10 cellular contexts compared by ENCODE assay signal in genomic region chr3:32010699-32011098, GRCh38. TPM values are rescaled to one million over a fixed set of nuclear protein-coding genes. Genes with fewer than 3 reads are reported as not detected.
DNase-seq lines count a peak whose midpoint lies in the region; ATAC-seq, FAIRE-seq and TF ChIP-seq lines count a peak whose summit lies in the region.
"Not testable (repeated sequence)": the region's sequence is repeated elsewhere in the genome, so short reads cannot be mapped to it uniquely, and the experiment has no call there.
"Had no signal": no experiment of that assay in that cellular context is flagged by ENCODE, and none has a peak within 500 bp of the region (broad histone marks: within the 10 kb centered on the region; RNA-seq: fewer than 3 reads in every experiment).

No MANE protein-coding gene starts in this region.

- H3K79me2 ChIP-seq in DOHH2 (ENCODE audit: control insufficient read depth, low read length); H1 (ENCODE audit: control insufficient read depth in 1 of 2, insufficient read depth in 2 of 2, low read length in 2 of 2); HepG2 (ENCODE audit: insufficient read depth, low read length): not testable (repeated sequence)

- H3K14ac ChIP-seq in H1 (ENCODE audit: insufficient read length), result not testable (repeated sequence)

- not testable (repeated sequence) for H3K4me3 ChIP-seq in DOHH2 (ENCODE audit: low read length); H1 (ENCODE audit: extremely low read depth in 1 of 4, insufficient read depth in 2 of 4, low read depth in 3 of 4, low read length in 4 of 4); HepG2 (replicated peaks in 1 of 3; ENCODE audit: insufficient read depth in 1 of 3, low read depth in 2 of 3, low read length in 3 of 3)

- not testable (repeated sequence) for H4K20me1 ChIP-seq in DOHH2 (ENCODE audit: control insufficient read depth, insufficient read depth, low read depth, low read length); H1 (replicated peaks in 1 of 2; ENCODE audit: control insufficient read depth in 1 of 2, insufficient read depth in 2 of 2, low read length in 2 of 2); HepG2 (ENCODE audit: insufficient read depth, low read length)

- H3K27ac ChIP-seq in DOHH2 (ENCODE audit: low read depth, low read length); H1 (ENCODE audit: low read depth, low read length); HepG2 (ENCODE audit: extremely low read length, insufficient read depth, low read length): not testable (repeated sequence)

- H3K23ac ChIP-seq in H1 (ENCODE audit: insufficient read length), result not testable (repeated sequence)

- H4K8ac ChIP-seq in H1 (ENCODE audit: extremely low read depth, insufficient read depth, low read length), result not testable (repeated sequence)

- not testable (repeated sequence) for H3K18ac ChIP-seq in H1 (ENCODE audit: extremely low read depth, low read length)

- H4K91ac ChIP-seq in H1 (replicated peaks; ENCODE audit: insufficient read length, low read length), result not testable (repeated sequence)

- TF ChIP-seq EP300 in Ishikawa (IDR thresholded peaks at IDR 0.05; ENCODE audit: borderline replicate concordance); H1 (IDR thresholded peaks at IDR 0.05; ENCODE audit: borderline replicate concordance in 1 of 2, low read depth in 2 of 2, low read length in 2 of 2); HepG2 (IDR thresholded peaks at IDR 0.05; ENCODE audit: low read depth in 2 of 2, low read length in 2 of 2); HepG2 (CRISPR knock-in tag; IDR thresholded peaks at IDR 0.05; ENCODE audit: borderline replicate concordance): not testable (repeated sequence)

- peaks cover 27% of the 10 kb centered on the region for H3K4me1 ChIP-seq in DOHH2 (ENCODE audit: control insufficient read depth, low read length)
- H3K4me1 ChIP-seq in H1 (replicated peaks in 1 of 4; ENCODE audit: control insufficient read depth in 3 of 4, insufficient read depth in 4 of 4, low read length in 3 of 4); HepG2 (ENCODE audit: insufficient read depth, low read length): not testable (repeated sequence)

- not testable (repeated sequence) for H3K23me2 ChIP-seq in H1 (ENCODE audit: low read depth, low read length)

- H3K27me3 Mint-ChIP-seq in WTC11 (ENCODE audit: low read depth); stimulated activated naive B cell treated with anti-CD40 and anti-IgM and Interleukin-4, amounts not matched to agents 10 μg/mL and 1 μg/mL and 100 μg/mL, for 72 hours: not testable (repeated sequence)
- peaks cover 15% of the 10 kb centered on the region for H3K27me3 Mint-ChIP-seq in activated CD4-positive, alpha-beta memory T cell treated with anti-CD3 and anti-CD28 coated beads for 36 hours

- H2AK5ac ChIP-seq in H1 (ENCODE audit: low read depth, low read length), result not testable (repeated sequence)

- TF ChIP-seq CTCF in DOHH2 (IDR thresholded peaks at IDR 0.05; ENCODE audit: low read depth, low read length, poor library complexity, severe bottlenecking) (peak; percentile 43), H1 (IDR thresholded peaks at IDR 0.05; ENCODE audit: control extremely low read depth in 1 of 3, insufficient read depth in 1 of 3, low read depth in 1 of 3, low read length in 3 of 3) (peak in 2 of 3 experiments; percentile 19 to 26; a peak in 2 of 4 replicates), HepG2 (CRISPR knock-in tag; IDR thresholded peaks at IDR 0.05) (peak; percentile 49)
- TF ChIP-seq CTCF in WTC11 (IDR thresholded peaks at IDR 0.05), result not testable (repeated sequence)

- not testable (repeated sequence) for H3K79me1 ChIP-seq in H1 (ENCODE audit: low read depth, low read length)

- H3K36me3 ChIP-seq in DOHH2 (ENCODE audit: control insufficient read depth, low read length); H1 (ENCODE audit: control insufficient read depth in 2 of 4, insufficient read depth in 4 of 4, low read length in 3 of 4); HepG2 (replicated peaks in 1 of 2; ENCODE audit: control insufficient read depth in 1 of 2, insufficient read depth in 2 of 2, low read length in 2 of 2): not testable (repeated sequence)

- H2BK5ac ChIP-seq in H1 (ENCODE audit: low read depth, low read length), result not testable (repeated sequence)

- not testable (repeated sequence) for H3K9me3 ChIP-seq in DOHH2 (ENCODE audit: control insufficient read depth, insufficient read depth, low read length); H1 (ENCODE audit: insufficient read depth in 2 of 2, low read depth in 1 of 2, low read length in 1 of 2); HepG2 (ENCODE audit: low read length)

- 86% methylated on average over 6 of the region's 7 CpGs; no CpG with 5 or more reads in 1 of the 2 experiments for WGBS in H1 (ENCODE audit: extremely low coverage in 1 of 2, insufficient coverage in 1 of 2, insufficient read length in 1 of 2, insufficient replicate concordance in 2 of 2, low coverage in 1 of 2, low lambda C conversion rate in 2 of 2, missing lambda C conversion rate in 1 of 2), 2 experiments
- 54% methylated on average over 4 of the region's 7 CpGs for WGBS in HepG2 (ENCODE audit: low lambda C conversion rate)

- TF ChIP-seq RAD21 in Ishikawa (IDR thresholded peaks at IDR 0.05; ENCODE audit: low read depth), result peak; percentile 52
- peak; percentile 38 to 52 for TF ChIP-seq RAD21 in H1 (IDR thresholded peaks at IDR 0.05 in 1 of 2, conservative IDR thresholded peaks at IDR 0.05 in 1 of 2; ENCODE audit: low read depth in 2 of 2, low read length in 2 of 2)
- not testable (repeated sequence) for TF ChIP-seq RAD21 in HepG2 (CRISPR knock-in tag; IDR thresholded peaks at IDR 0.05)

- not testable (repeated sequence) for ATAC-seq in WTC11; HepG2; stimulated activated naive B cell treated with anti-CD40 and anti-IgM and Interleukin-4, amounts not matched to agents 10 μg/mL and 1 μg/mL and 100 μg/mL, for 72 hours (replicated peaks)

- POLR2A ChIA-PET in WTC11 (lab: Charles Lee); activated CD4-positive, alpha-beta memory T cell treated with anti-CD3 and anti-CD28 coated beads for 36 hours (lab: Charles Lee); H1 (lab: Charles Lee; ENCODE audit: partially characterized antibody); HepG2 (lab: Yijun Ruan, JAX): not testable (repeated sequence)

- in situ Hi-C loops in HepG2 (cut with HindIII; ENCODE audit: extremely low pct_ligation_motif_present, low pct_unique_long_range_greater_than_20kb), result not testable (repeated sequence)

- H3K56ac ChIP-seq in H1 (replicated peaks; ENCODE audit: insufficient read length, low read depth, low read length), result not testable (repeated sequence)

- not testable (repeated sequence) for H2BK120ac ChIP-seq in H1 (replicated peaks; ENCODE audit: low read depth, low read length)

- not testable (repeated sequence) for H2BK20ac ChIP-seq in H1 (ENCODE audit: low read length)

- peak; percentile 5 for DNase-seq in NCI-H82 (lab: John Stamatoyannopoulos, UW)
- DNase-seq in WTC11 (ENCODE audit: low spot score), result peak; percentile 41
- peak; percentile 42 for DNase-seq in activated CD4-positive, alpha-beta memory T cell treated with anti-CD3 and anti-CD28 coated beads for 36 hours
- peak in 1 of 2 experiments; percentile 62 for DNase-seq in H1 (ENCODE audit: low read depth in 1 of 2, low spot score in 2 of 2)
- DNase-seq in HepG2 (ENCODE audit: low spot score); stimulated activated naive B cell treated with anti-CD40 and anti-IgM and Interleukin-4, amounts not matched to agents 10 μg/mL and 1 μg/mL and 100 μg/mL, for 72 hours: not testable (repeated sequence)

- not testable (repeated sequence) for H3K27ac Mint-ChIP-seq in WTC11; activated CD4-positive, alpha-beta memory T cell treated with anti-CD3 and anti-CD28 coated beads for 36 hours
- H3K27ac Mint-ChIP-seq in stimulated activated naive B cell treated with anti-CD40 and anti-IgM and Interleukin-4, amounts not matched to agents 10 μg/mL and 1 μg/mL and 100 μg/mL, for 72 hours, result peak overlapping the region; percentile 47

- H2AFZ ChIP-seq in H1 (ENCODE audit: low read length); HepG2 (ENCODE audit: low read length): not testable (repeated sequence)

- H3K4me3 Mint-ChIP-seq in WTC11; activated CD4-positive, alpha-beta memory T cell treated with anti-CD3 and anti-CD28 coated beads for 36 hours; stimulated activated naive B cell treated with anti-CD40 and anti-IgM and Interleukin-4, amounts not matched to agents 10 μg/mL and 1 μg/mL and 100 μg/mL, for 72 hours: not testable (repeated sequence)

- not testable (repeated sequence) for H3K4ac ChIP-seq in H1 (replicated peaks; ENCODE audit: insufficient read length, low read depth, low read length)

- peaks cover 28% of the 10 kb centered on the region for H3K36me3 Mint-ChIP-seq in WTC11
- not testable (repeated sequence) for H3K36me3 Mint-ChIP-seq in activated CD4-positive, alpha-beta memory T cell treated with anti-CD3 and anti-CD28 coated beads for 36 hours
- peaks cover 4 to 27% of the 10 kb centered on the region in 2 donors for H3K36me3 Mint-ChIP-seq in stimulated activated naive B cell treated with anti-CD40 and anti-IgM and Interleukin-4, amounts not matched to agents 10 μg/mL and 1 μg/mL and 100 μg/mL, for 72 hours

- not testable (repeated sequence) for TF ChIP-seq POLR2A in H1 (IDR thresholded peaks at IDR 0.05; ENCODE audit: control extremely low read depth in 1 of 2, low read depth in 2 of 2, low read length in 2 of 2); HepG2 (IDR thresholded peaks at IDR 0.05; ENCODE audit: insufficient read depth in 1 of 2, low read depth in 2 of 2, low read length in 2 of 2)

- not testable (repeated sequence) for H3K9ac ChIP-seq in H1 (replicated peaks in 1 of 4; ENCODE audit: extremely low read depth in 1 of 4, low read depth in 3 of 4, low read length in 3 of 4); HepG2 (ENCODE audit: insufficient read depth, low read depth, low read length)

- peaks cover 43% of the 10 kb centered on the region for H3K9me3 Mint-ChIP-seq in WTC11
- H3K9me3 Mint-ChIP-seq in activated CD4-positive, alpha-beta memory T cell treated with anti-CD3 and anti-CD28 coated beads for 36 hours; stimulated activated naive B cell treated with anti-CD40 and anti-IgM and Interleukin-4, amounts not matched to agents 10 μg/mL and 1 μg/mL and 100 μg/mL, for 72 hours: not testable (repeated sequence)

- not testable (repeated sequence) for BruUV-seq in HepG2 (replicated peaks; lab: Mats Ljungman, UMichigan)

- H3K4me2 ChIP-seq in DOHH2 (ENCODE audit: low read length), result peak overlapping the region; percentile 60
- not testable (repeated sequence) for H3K4me2 ChIP-seq in H1 (ENCODE audit: insufficient read depth in 1 of 2, low read depth in 2 of 2, low read length in 2 of 2); HepG2 (ENCODE audit: low read depth, low read length)

- not testable (repeated sequence) for H3K27me3 ChIP-seq in DOHH2 (ENCODE audit: control insufficient read depth, low read length); H1 (replicated peaks in 1 of 4; ENCODE audit: control insufficient read depth in 3 of 4, extremely low read depth in 1 of 4, insufficient read depth in 3 of 4, low read length in 3 of 4); HepG2 (ENCODE audit: control insufficient read depth in 1 of 2, insufficient read depth in 2 of 2, low read length in 2 of 2)

- intact Hi-C loops in activated CD4-positive, alpha-beta memory T cell treated with anti-CD3 and anti-CD28 coated beads for 36 hours (cut with micrococcal nuclease); HepG2 (cut with micrococcal nuclease; ENCODE audit: unreplicated experiment): not testable (repeated sequence)

- not testable (repeated sequence) for FAIRE-seq in H1 (lab: Jason Lieb, UNC); HepG2 (lab: Jason Lieb, UNC)

- not testable (repeated sequence) for H3K4me1 Mint-ChIP-seq in WTC11; activated CD4-positive, alpha-beta memory T cell treated with anti-CD3 and anti-CD28 coated beads for 36 hours (ENCODE audit: low read depth)
- H3K4me1 Mint-ChIP-seq in stimulated activated naive B cell treated with anti-CD40 and anti-IgM and Interleukin-4, amounts not matched to agents 10 μg/mL and 1 μg/mL and 100 μg/mL, for 72 hours, result peaks cover 18 to 20% of the 10 kb centered on the region in 2 donors

- not testable (repeated sequence) for H2BK12ac ChIP-seq in H1 (ENCODE audit: low read depth, low read length)

- not testable (repeated sequence) for H4K5ac ChIP-seq in H1 (ENCODE audit: insufficient read length, low read depth, low read length)

- CTCF ChIA-PET in WTC11 (lab: Charles Lee), result interaction anchor here (0.6 to 2.0 kb wide), 2 partner anchors 8 to 194 kb away, joined by 3 to 6 read pairs; no protein-coding TSS in a partner anchor
- CTCF ChIA-PET in activated CD4-positive, alpha-beta memory T cell treated with anti-CD3 and anti-CD28 coated beads for 36 hours (lab: Charles Lee), result interaction anchor here (0.9 to 1.3 kb wide), 2 partner anchors 7 to 13 kb away, joined by 3 read pairs; no protein-coding TSS in a partner anchor
- CTCF ChIA-PET in H1 (lab: Charles Lee; ENCODE audit: partially characterized antibody), result interaction anchor here (0.6 to 3.2 kb wide), 7 partner anchors 8 to 133 kb away, joined by 3 to 17 read pairs (median 4); partner anchors contain the start of gene ZNF860
- CTCF ChIA-PET in HepG2 (lab: Yijun Ruan, JAX; ENCODE audit: low intra/inter-chr PET ratio, low total read pairs), result not testable (repeated sequence)

- not testable (repeated sequence) for H3F3A ChIP-seq in DOHH2 (ENCODE audit: control insufficient read depth, insufficient read depth)

- not testable (repeated sequence) for H3K9me2 ChIP-seq in DOHH2 (replicated peaks; ENCODE audit: control insufficient read depth, low read length)

- not testable (repeated sequence) for H2BK15ac ChIP-seq in H1 (ENCODE audit: low read length)

RNA-seq across cellular contexts. Expression of gene ZNF860, which starts 29.1 kb away (rescaled TPM):
- total RNA-seq in WTC11 (2021) (6.4 to 6.7 TPM (median 6.5 TPM) in 3 replicates), HepG2 (2016; rRNA removed; fragmentation: Illumina TruSeq; extraction: Trizol) (0.55 and 0.66 TPM in 2 replicates)
- total RNA-seq in activated CD4-positive, alpha-beta memory T cell treated with anti-CD3 and anti-CD28 coated beads for 36 hours, result under 1 TPM in 1 of 2 experiments, not detected in 1; 0.19 TPM
- total RNA-seq in H1 (2021; fragmentation: NEBNext Ultra II Directional; extraction: Animal tissue kit (Norgen Biotek cat#: 25700)), result 8.6 and 9.8 TPM in 2 replicates
- polyA plus RNA-seq in H1 (2011; rRNA removed) (1.9 and 3.2 TPM in 2 replicates), HepG2 (2011; rRNA removed) (0.51 and 0.73 TPM in 2 replicates)
- polyA plus RNA-seq in H1 (2011; cell fraction: cytosol; rRNA removed), result 3.3 TPM
- 4.8 TPM for polyA plus RNA-seq in H1 (2011; cell fraction: nucleus; rRNA removed)
- 2.9 to 4.5 TPM (median 3.8 TPM) in 4 replicates for polyA plus RNA-seq in H1 (2012, experiment 1 of 2)
- polyA plus RNA-seq in H1 (2012, experiment 2 of 2), result 0.28 TPM
- 5.4 TPM for polyA plus RNA-seq in H1 (2013, experiment 1 of 2)
- polyA plus RNA-seq in H1 (2013, experiment 2 of 2), result 5.2 TPM
- polyA minus RNA-seq in H1 (2011; rRNA and poly(A)+ RNA removed), result 12.2 and 15.0 TPM in 2 replicates
- polyA minus RNA-seq in H1 (2011; cell fraction: cytosol; rRNA and poly(A)+ RNA removed), result 6.0 TPM
- polyA minus RNA-seq in H1 (2011; cell fraction: nucleus; rRNA and poly(A)+ RNA removed), result 17.2 TPM
- total RNA-seq in HepG2 (2016; cell fraction: cytosol; rRNA removed; fragmentation: Illumina TruSeq; extraction: Trizol; ENCODE audit: low read depth), result not detected in 2 replicates
- total RNA-seq in HepG2 (2016; cell fraction: insoluble cytoplasmic fraction; rRNA removed; fragmentation: Illumina TruSeq; extraction: Trizol), result 0.54 TPM in 2 replicates
- 0.28 and 0.53 TPM in 2 replicates for total RNA-seq in HepG2 (2016; cell fraction: membrane; rRNA removed; fragmentation: Illumina TruSeq; extraction: Trizol)
- 0.63 and 1.2 TPM in 2 replicates for total RNA-seq in HepG2 (2016; cell fraction: nucleus; rRNA removed; fragmentation: Illumina TruSeq; extraction: Trizol)
- 0.31 and 0.36 TPM in 2 replicates for polyA plus RNA-seq in HepG2 (2011; cell fraction: cytosol; rRNA removed)
- polyA plus RNA-seq in HepG2 (2011; cell fraction: nucleus; rRNA removed), result 0.37 and 0.59 TPM in 2 replicates
- 0.23 and 0.52 TPM in 2 replicates for polyA plus RNA-seq in HepG2 (2012)
- polyA plus RNA-seq in HepG2 (2016; cell fraction: cytosol; fragmentation: Illumina TruSeq; extraction: Trizol; ENCODE audit: low read depth), result not detected in 2 replicates
- polyA plus RNA-seq in HepG2 (2016; cell fraction: insoluble cytoplasmic fraction; fragmentation: Illumina TruSeq; extraction: Trizol; ENCODE audit: low read depth), result 0.76 and 0.84 TPM in 2 replicates
- 0.13 and 0.15 TPM in 2 replicates for polyA plus RNA-seq in HepG2 (2016; cell fraction: membrane; fragmentation: Illumina TruSeq; extraction: Trizol; ENCODE audit: low read depth)
- 0.71 and 1.2 TPM in 2 replicates for polyA plus RNA-seq in HepG2 (2016; cell fraction: nucleus; fragmentation: Illumina TruSeq; extraction: Trizol; ENCODE audit: insufficient read depth, low read depth)
- polyA minus RNA-seq in HepG2 (2011; rRNA and poly(A)+ RNA removed; ENCODE audit: low replicate concordance), result 2.4 and 7.7 TPM in 2 replicates
- 0.53 TPM in 1 of 2 replicates, not detected in the other for polyA minus RNA-seq in HepG2 (2011; cell fraction: cytosol; rRNA and poly(A)+ RNA removed)
- polyA minus RNA-seq in HepG2 (2011; cell fraction: nucleus; rRNA and poly(A)+ RNA removed), result 2.4 and 3.1 TPM in 2 replicates
- total RNA-seq: CD4-positive, CD25-positive, alpha-beta regulatory T cell had no signal
- polyA plus RNA-seq: CD4-positive, CD25-positive, alpha-beta regulatory T cell; CD8-positive, alpha-beta memory T cell had no signal

RNA-seq across cellular contexts. Expression of gene OSBPL10, which starts 29.6 kb away (rescaled TPM):
- total RNA-seq in WTC11 (2021) (81.6 to 87.7 TPM (median 84.1 TPM) in 3 replicates), HepG2 (2016; rRNA removed; fragmentation: Illumina TruSeq; extraction: Trizol) (10.3 and 10.4 TPM in 2 replicates)
- 1 to 10 TPM; 3.4 to 3.5 TPM for total RNA-seq in activated CD4-positive, alpha-beta memory T cell treated with anti-CD3 and anti-CD28 coated beads for 36 hours
- 86.7 and 88.8 TPM in 2 replicates for total RNA-seq in H1 (2021; fragmentation: NEBNext Ultra II Directional; extraction: Animal tissue kit (Norgen Biotek cat#: 25700))
- polyA plus RNA-seq in H1 (2011; rRNA removed) (26.2 and 36.7 TPM in 2 replicates), HepG2 (2011; rRNA removed) (19.5 and 28.6 TPM in 2 replicates)
- polyA plus RNA-seq in H1 (2011; cell fraction: cytosol; rRNA removed), result 37.2 TPM
- polyA plus RNA-seq in H1 (2011; cell fraction: nucleus; rRNA removed), result 64.0 TPM
- 42.5 to 54.1 TPM (median 48.7 TPM) in 4 replicates for polyA plus RNA-seq in H1 (2012, experiment 1 of 2)
- polyA plus RNA-seq in H1 (2012, experiment 2 of 2), result 8.4 TPM
- 21.4 TPM for polyA plus RNA-seq in H1 (2013, experiment 1 of 2)
- polyA plus RNA-seq in H1 (2013, experiment 2 of 2), result 20.6 TPM
- polyA minus RNA-seq in H1 (2011; rRNA and poly(A)+ RNA removed), result 96.3 and 100 TPM in 2 replicates
- polyA minus RNA-seq in H1 (2011; cell fraction: cytosol; rRNA and poly(A)+ RNA removed), result 60.3 TPM
- polyA minus RNA-seq in H1 (2011; cell fraction: nucleus; rRNA and poly(A)+ RNA removed), result 113 TPM
- 15.7 and 16.3 TPM in 2 replicates for total RNA-seq in HepG2 (2016; cell fraction: cytosol; rRNA removed; fragmentation: Illumina TruSeq; extraction: Trizol; ENCODE audit: low read depth)
- total RNA-seq in HepG2 (2016; cell fraction: insoluble cytoplasmic fraction; rRNA removed; fragmentation: Illumina TruSeq; extraction: Trizol), result 9.3 and 10.1 TPM in 2 replicates
- total RNA-seq in HepG2 (2016; cell fraction: membrane; rRNA removed; fragmentation: Illumina TruSeq; extraction: Trizol), result 10.0 and 10.5 TPM in 2 replicates
- 13.6 and 13.9 TPM in 2 replicates for total RNA-seq in HepG2 (2016; cell fraction: nucleus; rRNA removed; fragmentation: Illumina TruSeq; extraction: Trizol)
- polyA plus RNA-seq in HepG2 (2011; cell fraction: cytosol; rRNA removed), result 15.3 and 24.4 TPM in 2 replicates
- 25.7 and 37.4 TPM in 2 replicates for polyA plus RNA-seq in HepG2 (2011; cell fraction: nucleus; rRNA removed)
- 15.1 and 15.2 TPM in 2 replicates for polyA plus RNA-seq in HepG2 (2012)
- 3.0 and 3.8 TPM in 2 replicates for polyA plus RNA-seq in HepG2 (2016; cell fraction: cytosol; fragmentation: Illumina TruSeq; extraction: Trizol; ENCODE audit: low read depth)
- polyA plus RNA-seq in HepG2 (2016; cell fraction: insoluble cytoplasmic fraction; fragmentation: Illumina TruSeq; extraction: Trizol; ENCODE audit: low read depth), result 9.7 and 12.3 TPM in 2 replicates
- 5.5 and 5.6 TPM in 2 replicates for polyA plus RNA-seq in HepG2 (2016; cell fraction: membrane; fragmentation: Illumina TruSeq; extraction: Trizol; ENCODE audit: low read depth)
- 8.8 and 10.8 TPM in 2 replicates for polyA plus RNA-seq in HepG2 (2016; cell fraction: nucleus; fragmentation: Illumina TruSeq; extraction: Trizol; ENCODE audit: insufficient read depth, low read depth)
- polyA minus RNA-seq in HepG2 (2011; rRNA and poly(A)+ RNA removed; ENCODE audit: low replicate concordance), result 52.4 and 58.7 TPM in 2 replicates
- polyA minus RNA-seq in HepG2 (2011; cell fraction: cytosol; rRNA and poly(A)+ RNA removed), result 23.8 and 35.0 TPM in 2 replicates
- polyA minus RNA-seq in HepG2 (2011; cell fraction: nucleus; rRNA and poly(A)+ RNA removed), result 44.6 and 59.5 TPM in 2 replicates
